Comparison of ENCODE assay signal across 13 cellular contexts in genomic region chr16:2841606-2842339, GRCh38. TPM values are rescaled to one million over a fixed set of nuclear protein-coding genes. Genes with fewer than 3 reads are reported as not detected.
A peak's percentile ranks its signal among the peaks of the same experiment; 100 is the strongest.
DNase-seq lines count a peak whose midpoint lies in the region; ATAC-seq and TF ChIP-seq lines count a peak whose summit lies in the region.
"Had no signal": no experiment of that assay in that cellular context is flagged by ENCODE, and none has a peak within 500 bp of the region (broad histone marks: within the 10 kb centered on the region; RNA-seq: fewer than 3 reads in every experiment).

No MANE protein-coding gene starts in this region.

- no TSS peak for BruUV-seq in mammary epithelial cell (replicated peaks; lab: Mats Ljungman, UMichigan)

- H3F3A ChIP-seq in MM.1S (ENCODE audit: insufficient read depth, low read length): no peaks in the 10 kb centered on the region

- peak; percentile 42 for DNase-seq in GM13976 (ENCODE audit: low spot score)
- no peak for DNase-seq in mammary epithelial cell
- peak in 1 of 2 donors; percentile 44 for DNase-seq in psoas muscle
- DNase-seq in MM.1S: no peak
- no peak for DNase-seq in lower leg skin (ENCODE audit: low spot score in 2 of 2)
- DNase-seq in ACHN: no peak
- DNase-seq: NCI-H2171 treated with DMSO at 0.1 percent for 48 hours, PC-3 had no signal

- peak overlapping the region in 7 of 11 experiments; percentile 2 to 52 (median 25); a peak in 7 of 22 replicates for H3K9ac ChIP-seq in BLaER1 treated with 17β-estradiol and CSF1 and Interleukin-3, amounts not matched to agents 10 nM and 100 nM
- no peak overlapping the region for H3K9ac ChIP-seq in mammary epithelial cell (ENCODE audit: insufficient read depth, low read length)
- H3K9ac ChIP-seq in MM.1S (ENCODE audit: low read length): no peak overlapping the region

- peak overlapping the region in 7 of 10 experiments; percentile 2 to 40 (median 10); a peak in 8 of 20 replicates for H3K4me3 ChIP-seq in BLaER1 treated with 17β-estradiol and CSF1 and Interleukin-3, amounts not matched to agents 10 nM and 100 nM
- H3K4me3 ChIP-seq in mammary epithelial cell (replicated peaks in 1 of 3; ENCODE audit: insufficient read depth in 1 of 3, low read depth in 2 of 3, low read length in 3 of 3): no peak overlapping the region
- peak overlapping the region; percentile 38 for H3K4me3 ChIP-seq in psoas muscle
- no peak overlapping the region for H3K4me3 ChIP-seq in MM.1S (ENCODE audit: low read length)
- no peak overlapping the region for H3K4me3 ChIP-seq in lower leg skin (ENCODE audit: low read depth, poor library complexity, severe bottlenecking)

- H4K20me1 ChIP-seq in BLaER1 treated with 17β-estradiol and CSF1 and Interleukin-3, amounts not matched to agents 10 nM and 100 nM: 0 out of 22 replicates have a peak, but pooled peaks cover 0 to 3% (median 0%) of the 10 kb centered on the region in 11 experiments
- no peaks in the 10 kb centered on the region for H4K20me1 ChIP-seq in mammary epithelial cell (ENCODE audit: insufficient read depth, low read length)
- H4K20me1 ChIP-seq in MM.1S (ENCODE audit: insufficient read depth, low read length): no peaks in the 10 kb centered on the region

- H3K4me2 ChIP-seq in BLaER1 treated with 17β-estradiol and CSF1 and Interleukin-3, amounts not matched to agents 10 nM and 100 nM: peak overlapping the region; percentile 73 to 93 (median 86)
- no peak overlapping the region for H3K4me2 ChIP-seq in mammary epithelial cell (ENCODE audit: insufficient read depth, low read depth, low read length)
- H3K4me2 ChIP-seq in MM.1S (ENCODE audit: low read depth, low read length): no peak overlapping the region

- 98% methylated on average over 11 of the region's 18 CpGs for WGBS in mammary epithelial cell (ENCODE audit: low coverage, missing lambda C conversion rate)
- WGBS in psoas muscle, 3 donors: 71 to 78% (median 75%) methylated on average over 18 of the region's 18 CpGs
- 66 to 74% methylated on average over 11 to 14 of the region's 18 CpGs for WGBS in lower leg skin, 2 donors

- TF ChIP-seq CTCF in GM13976 (IDR thresholded peaks at IDR 0.05; ENCODE audit: borderline replicate concordance, control extremely low read depth, extremely low read depth, insufficient read depth, missing control alignments) (no peak), mammary epithelial cell (conservative IDR thresholded peaks at IDR 0.05 in 1 of 2, IDR thresholded peaks at IDR 0.05 in 1 of 2; ENCODE audit: extremely low read depth in 1 of 2, insufficient read depth in 1 of 2, low read depth in 1 of 2, low read length in 2 of 2) (no peak), psoas muscle (IDR thresholded peaks at IDR 0.05) (no peak), MM.1S (IDR thresholded peaks at IDR 0.05; ENCODE audit: low read length) (no peak), lower leg skin (IDR thresholded peaks at IDR 0.05) (no peak)

- in situ Hi-C loops in GM13976 (cut with MboI; ENCODE audit: low sequenced_read_pairs, unreplicated experiment) (no loop called here), mammary epithelial cell (cut with MboI; ENCODE audit: low sequenced_read_pairs in 2 of 2) (no loop called here), ACHN (cut with HindIII; ENCODE audit: low pct_ligation_motif_present, low pct_unique_long_range_greater_than_20kb, low sequenced_read_pairs) (no loop called here)

- H3K9me3 ChIP-seq in BLaER1 treated with 17β-estradiol and CSF1 and Interleukin-3, amounts not matched to agents 10 nM and 100 nM (replicated peaks in 1 of 11): no peaks in the 10 kb centered on the region
- no peaks in the 10 kb centered on the region for H3K9me3 ChIP-seq in mammary epithelial cell (replicated peaks; ENCODE audit: insufficient read depth, low read length)
- H3K9me3 ChIP-seq in psoas muscle: no peaks in the 10 kb centered on the region
- H3K9me3 ChIP-seq in MM.1S (replicated peaks; ENCODE audit: insufficient read depth, low read length): no peaks in the 10 kb centered on the region

- ATAC-seq in psoas muscle (peak in 2 of 4 donors; percentile 14 to 44), GM18858 (IDR thresholded peaks at IDR 0.05; ENCODE audit: unreplicated experiment) (no peak)
- ATAC-seq: PC-3 had no signal

- dilution Hi-C loops in mammary epithelial cell (cut with HindIII; ENCODE audit: low sequenced_read_pairs): no loop called here

- H3K36me3 ChIP-seq in BLaER1 treated with 17β-estradiol and CSF1 and Interleukin-3, amounts not matched to agents 10 nM and 100 nM: no peaks in the 10 kb centered on the region
- no peaks in the 10 kb centered on the region for H3K36me3 ChIP-seq in mammary epithelial cell (ENCODE audit: insufficient read depth, low read length)
- H3K36me3 ChIP-seq in psoas muscle (ENCODE audit: insufficient read depth in 1 of 2, low read depth in 1 of 2): no peaks in the 10 kb centered on the region
- no peaks in the 10 kb centered on the region for H3K36me3 ChIP-seq in MM.1S (replicated peaks; ENCODE audit: insufficient read depth, low read length)

- CTCF ChIA-PET in mammary epithelial cell (lab: Charles Lee; ENCODE audit: low non-redundant PET): interaction anchor here (0.5 kb wide), 1 partner anchor 140 kb away, joined by 4 read pairs; no protein-coding TSS in a partner anchor

- H3K9me2 ChIP-seq in MM.1S (replicated peaks; ENCODE audit: insufficient read depth, low read length): no peaks in the 10 kb centered on the region

- H3K27me3 ChIP-seq in BLaER1 treated with 17β-estradiol and CSF1 and Interleukin-3, amounts not matched to agents 10 nM and 100 nM: no peaks in the 10 kb centered on the region
- H3K27me3 ChIP-seq in mammary epithelial cell (ENCODE audit: insufficient read depth, low read length): no peaks in the 10 kb centered on the region
- H3K27me3 ChIP-seq in psoas muscle (ENCODE audit: insufficient read depth in 3 of 3, low read length in 2 of 3): peaks cover 0 to 7% (median 0%) of the 10 kb centered on the region in 3 donors
- H3K27me3 ChIP-seq in MM.1S (replicated peaks; ENCODE audit: insufficient read depth, low read length): peaks cover 62% of the 10 kb centered on the region

- intact Hi-C loops in mammary epithelial cell (cut with micrococcal nuclease) (no loop called here), psoas muscle (cut with DNase I) (no loop called here), lower leg skin (cut with DNase I; ENCODE audit: low total_unique reads) (no loop called here)

- H2AFZ ChIP-seq in mammary epithelial cell (ENCODE audit: low read depth, low read length) (peak overlapping the region; percentile 23), MM.1S (ENCODE audit: low read length) (no peak overlapping the region)

- peak overlapping the region in 10 of 11 experiments; percentile 28 to 73 (median 59); a peak in 19 of 22 replicates for H3K27ac ChIP-seq in BLaER1 treated with 17β-estradiol and CSF1 and Interleukin-3, amounts not matched to agents 10 nM and 100 nM
- H3K27ac ChIP-seq in mammary epithelial cell (ENCODE audit: insufficient read depth, low read depth, low read length) (no peak overlapping the region), psoas muscle (no peak overlapping the region), MM.1S (ENCODE audit: low read length) (no peak overlapping the region)

- H3K79me2 ChIP-seq in mammary epithelial cell (ENCODE audit: insufficient read depth, low read length): no peaks in the 10 kb centered on the region
- no peaks in the 10 kb centered on the region for H3K79me2 ChIP-seq in MM.1S (ENCODE audit: low read length)

- H3K4me1 ChIP-seq in BLaER1 treated with 17β-estradiol and CSF1 and Interleukin-3, amounts not matched to agents 10 nM and 100 nM: peaks cover 22 to 43% (median 35%) of the 10 kb centered on the region in 10 experiments
- peaks cover 37% of the 10 kb centered on the region for H3K4me1 ChIP-seq in mammary epithelial cell (ENCODE audit: insufficient read depth, low read length)
- H3K4me1 ChIP-seq in psoas muscle: no peaks in the 10 kb centered on the region
- H3K4me1 ChIP-seq in MM.1S (ENCODE audit: low read length): no peaks in the 10 kb centered on the region

- no peak for TF ChIP-seq POLR2A in lower leg skin (IDR thresholded peaks at IDR 0.05)

RNA-seq across cellular contexts. Expression of gene ZG16B, which starts 11.7 kb away (rescaled TPM):
- 1 to 10 TPM in 1 of 2 donors, not detected in 1; 2.7 TPM for total RNA-seq in mammary epithelial cell
- 0.42 TPM for polyA plus RNA-seq in mammary epithelial cell
- not detected for polyA minus RNA-seq in mammary epithelial cell
- total RNA-seq in psoas muscle: not detected
- polyA plus RNA-seq in psoas muscle: under 1 TPM in 1 of 3 donors, not detected in 2; 0.62 TPM
- 10 to 100 TPM in 3 of 4 donors, 1 to 10 TPM in 1; 5.6 to 67.9 (median 19.4) TPM for total RNA-seq in lower leg skin
- total RNA-seq: cerebellum had no signal

RNA-seq across cellular contexts. Expression of gene PRSS22, which starts 16.2 kb away (rescaled TPM):
- total RNA-seq in mammary epithelial cell (10 to 100 TPM in 1 of 2 donors, 1 to 10 TPM in 1; 3.1 to 12.3 TPM), psoas muscle (under 1 TPM in 1 of 4 donors, not detected in 3; 0.20 TPM), lower leg skin (1 to 10 TPM; 2.3 to 6.7 (median 4.6) TPM)
- polyA plus RNA-seq in mammary epithelial cell (3.6 TPM), psoas muscle (under 1 TPM in 2 of 3 donors, not detected in 1; 0.07 to 0.13 TPM)
- 19.5 TPM for polyA minus RNA-seq in mammary epithelial cell
- total RNA-seq: activated T-helper 1 cell treated with anti-CD3 and anti-CD28 coated beads, Interleukin-12 subunit alpha, Interleukin-12 subunit beta, Interleukin-2, Interleukin-4 antibody, amounts not matched to agents 30 ng/mL and 10 ng/mL and 1 ng/mL, durations not matched to agents 14 hours and 24 hours and 36 hours; cerebellum had no signal

RNA-seq across cellular contexts. Expression of gene PRSS21, which starts 24.7 kb away (rescaled TPM):
- total RNA-seq in mammary epithelial cell (10 to 100 TPM in 1 of 2 donors, under 1 TPM in 1; 0.75 to 24.3 TPM), psoas muscle (not detected), lower leg skin (under 1 TPM in 1 of 4 donors, not detected in 3; 0.63 TPM)
- polyA plus RNA-seq in mammary epithelial cell (3.6 TPM), psoas muscle (under 1 TPM; 0.05 to 0.20 (median 0.10) TPM)
- polyA minus RNA-seq in mammary epithelial cell: 7.3 TPM
- total RNA-seq: cerebellum, PC-3 had no signal

RNA-seq across cellular contexts. Expression of gene FLYWCH2, which starts 41.2 kb away (rescaled TPM):
- total RNA-seq in mammary epithelial cell (10 to 100 TPM; 20.2 to 38.3 TPM), psoas muscle (10 to 100 TPM; 14.1 to 15.7 (median 15.4) TPM), lower leg skin (10 to 100 TPM; 36.4 to 44.6 (median 40.3) TPM)
- polyA plus RNA-seq in mammary epithelial cell (18.4 TPM), psoas muscle (10 to 100 TPM; 26.5 to 39.4 (median 35.5) TPM)
- polyA minus RNA-seq in mammary epithelial cell: 2.3 TPM

RNA-seq across cellular contexts. Expression of gene PRSS41, which starts 43.5 kb away (rescaled TPM):
- total RNA-seq in mammary epithelial cell (not detected), psoas muscle (not detected), lower leg skin (not detected)
- polyA plus RNA-seq in mammary epithelial cell (not detected), psoas muscle (not detected)
- not detected for polyA minus RNA-seq in mammary epithelial cell
- total RNA-seq: activated T-helper 1 cell treated with anti-CD3 and anti-CD28 coated beads, Interleukin-12 subunit alpha, Interleukin-12 subunit beta, Interleukin-2, Interleukin-4 antibody, amounts not matched to agents 30 ng/mL and 10 ng/mL and 1 ng/mL, durations not matched to agents 14 hours and 24 hours and 36 hours; cerebellum; liver; PC-3 had no signal
- polyA plus RNA-seq: liver had no signal

Comparison
In these comparisons a context has a peak if more than half of its experiments do, and no peak if none do; other contexts are left out.
1. H3K27ac ChIP-seq: peak in BLaER1 treated with 17β-estradiol and CSF1 and Interleukin-3, amounts not matched to agents 10 nM and 100 nM (10 of 11); none in mammary epithelial cell (single experiment), psoas muscle (single experiment) and MM.1S (single experiment).
2. H3K4me2 ChIP-seq: peak in BLaER1 treated with 17β-estradiol and CSF1 and Interleukin-3, amounts not matched to agents 10 nM and 100 nM (11 of 11); none in mammary epithelial cell (single experiment) and MM.1S (single experiment).
3. H3K4me3 ChIP-seq: peak in BLaER1 treated with 17β-estradiol and CSF1 and Interleukin-3, amounts not matched to agents 10 nM and 100 nM (7 of 10) and psoas muscle (single experiment); none in mammary epithelial cell (0 of 3), MM.1S (single experiment) and lower leg skin (single experiment).
4. H3K9ac ChIP-seq: peak in BLaER1 treated with 17β-estradiol and CSF1 and Interleukin-3, amounts not matched to agents 10 nM and 100 nM (7 of 11); none in mammary epithelial cell (single experiment) and MM.1S (single experiment).